17 cellular contexts compared by ENCODE assay signal in the genomic region with DNA sequence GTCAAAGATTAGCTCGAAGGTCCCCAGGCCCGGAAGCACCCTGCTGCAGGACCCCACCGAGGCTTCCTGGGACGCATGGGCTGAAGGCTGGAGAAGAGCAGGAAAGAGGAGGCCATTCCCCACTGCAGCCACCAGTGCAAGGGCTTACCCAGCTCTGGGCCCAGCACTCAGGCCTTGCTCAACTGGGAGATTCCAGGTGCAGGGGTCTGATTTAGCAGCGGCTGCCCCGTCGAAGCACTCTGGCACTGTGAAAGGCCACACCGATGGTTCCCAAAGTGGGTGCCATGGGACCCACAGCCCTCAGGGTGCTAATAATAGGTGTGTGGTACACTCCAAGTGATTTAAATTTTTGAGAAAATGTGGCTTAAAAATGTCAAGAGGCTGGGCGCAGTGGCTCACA.
"Had no signal": no experiment of that assay in that cellular context is flagged by ENCODE, and none has a peak within 500 bp of the region (broad histone marks: within the 10 kb centered on the region; RNA-seq: fewer than 3 reads in every experiment).

No MANE protein-coding gene starts in this region.

- ATAC-seq: activated CD8-positive, alpha-beta T cell treated with anti-CD3 and anti-CD28 coated beads for 36 hours; activated naive CD4-positive, alpha-beta T cell treated with anti-CD3 and anti-CD28 coated beads, Interleukin-2, amount 50 U/mL, for 72 hours; activated T-cell treated with anti-CD3 and anti-CD28 coated beads, Interleukin-2, amount 50 U/mL, for 4 hours; effector memory CD8-positive, alpha-beta T cell; left cardiac atrium; lower lobe of right lung had no signal

- H3K27ac Mint-ChIP-seq: activated B cell treated with CpG ODN at 0.5 μM for 24 hours; activated CD8-positive, alpha-beta T cell treated with anti-CD3 and anti-CD28 coated beads for 36 hours; activated naive CD4-positive, alpha-beta T cell treated with anti-CD3 and anti-CD28 coated beads, Interleukin-2, amount 50 U/mL, for 72 hours; effector memory CD8-positive, alpha-beta T cell; mesothelial cell of epicardium; nephron; stimulated activated naive CD8-positive, alpha-beta T cell treated with anti-CD3 and anti-CD28 coated beads, Interleukin-15, Interleukin-2, amounts not matched to agents 100 ng/mL and 50 ng/mL, for 24 hours; type B pancreatic cell had no signal

- H3K4me3 Mint-ChIP-seq: activated B cell treated with CpG ODN at 0.5 μM for 24 hours; activated CD8-positive, alpha-beta T cell treated with anti-CD3 and anti-CD28 coated beads for 36 hours; activated T-cell treated with anti-CD3 and anti-CD28 coated beads, Interleukin-2, amount 50 U/mL, for 4 hours; effector memory CD8-positive, alpha-beta T cell; mesothelial cell of epicardium; nephron; stimulated activated naive CD8-positive, alpha-beta T cell treated with anti-CD3 and anti-CD28 coated beads, Interleukin-15, Interleukin-2, amounts not matched to agents 100 ng/mL and 50 ng/mL, for 24 hours; type B pancreatic cell had no signal

- H3K4me1 ChIP-seq: adrenal gland had no signal

- H3K9me3 ChIP-seq: adrenal gland, lower lobe of right lung had no signal

- H3K27me3 Mint-ChIP-seq: activated B cell treated with CpG ODN at 0.5 μM for 24 hours; activated CD8-positive, alpha-beta T cell treated with anti-CD3 and anti-CD28 coated beads for 36 hours; stimulated activated naive CD8-positive, alpha-beta T cell treated with anti-CD3 and anti-CD28 coated beads, Interleukin-15, Interleukin-2, amounts not matched to agents 100 ng/mL and 50 ng/mL, for 24 hours had no signal

- H3K9me3 Mint-ChIP-seq: activated B cell treated with CpG ODN at 0.5 μM for 24 hours; activated CD8-positive, alpha-beta T cell treated with anti-CD3 and anti-CD28 coated beads for 36 hours; activated naive CD4-positive, alpha-beta T cell treated with anti-CD3 and anti-CD28 coated beads, Interleukin-2, amount 50 U/mL, for 72 hours; activated T-cell treated with anti-CD3 and anti-CD28 coated beads, Interleukin-2, amount 50 U/mL, for 4 hours; effector memory CD8-positive, alpha-beta T cell; mesothelial cell of epicardium; nephron; stimulated activated naive CD8-positive, alpha-beta T cell treated with anti-CD3 and anti-CD28 coated beads, Interleukin-15, Interleukin-2, amounts not matched to agents 100 ng/mL and 50 ng/mL, for 24 hours; type B pancreatic cell had no signal

- DNase-seq: activated CD4-positive, alpha-beta T cell treated with anti-CD3 and anti-CD28 coated beads for 4 hours; activated CD8-positive, alpha-beta T cell treated with anti-CD3 and anti-CD28 coated beads for 36 hours; activated gamma-delta T cell treated with Interleukin-2 at 50 U/mL for 16 hours; activated T-cell treated with anti-CD3 and anti-CD28 coated beads, Interleukin-2, amount 50 U/mL, for 4 hours; effector memory CD8-positive, alpha-beta T cell; foreskin fibroblast; left cardiac atrium; lower lobe of right lung; nucleus accumbens; retina had no signal

- H3K27ac ChIP-seq: adrenal gland, lower lobe of right lung had no signal

- H3K36me3 Mint-ChIP-seq: activated naive CD4-positive, alpha-beta T cell treated with anti-CD3 and anti-CD28 coated beads, Interleukin-2, amount 50 U/mL, for 72 hours; mesothelial cell of epicardium; type B pancreatic cell had no signal

- H3K4me3 ChIP-seq: adrenal gland, lower lobe of right lung had no signal

- H3K27me3 ChIP-seq: adrenal gland had no signal

- H3K36me3 ChIP-seq: adrenal gland, lower lobe of right lung had no signal

- H3K4me1 Mint-ChIP-seq: mesothelial cell of epicardium had no signal
